Comparison of ENCODE assay signal across 11 cellular contexts in the genomic region with DNA sequence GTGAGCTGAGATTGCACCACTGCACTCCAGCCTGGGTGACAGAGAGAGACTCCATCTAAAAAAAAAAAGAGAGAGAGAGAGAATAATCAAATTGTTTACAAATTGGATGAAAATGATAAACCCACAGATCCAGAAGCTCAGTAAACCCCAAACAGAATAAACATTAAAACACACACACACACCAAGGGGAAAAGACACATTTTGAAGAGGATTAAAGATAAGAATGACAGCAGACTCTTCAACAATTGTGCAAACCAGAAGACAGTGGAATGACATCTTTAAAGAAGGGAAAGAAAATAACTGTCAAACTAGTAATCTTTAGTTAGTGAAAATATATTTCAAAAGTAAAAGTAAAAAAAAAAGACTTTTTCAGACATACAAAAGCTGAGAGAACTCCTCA.
"Had no signal": no experiment of that assay in that cellular context is flagged by ENCODE, and none has a peak within 500 bp of the region (broad histone marks: within the 10 kb centered on the region; RNA-seq: fewer than 3 reads in every experiment).

No MANE protein-coding gene starts in this region.

- H2AFZ ChIP-seq: GM23248, GM23338 had no signal

- H3K4me2 ChIP-seq: GM23338 had no signal

- H3K4me1 Mint-ChIP-seq: GM23338 had no signal

- DNase-seq: GM23248, GOT3, H7, H9, HCEC 1CT, HFFc6 had no signal

- H3K36me3 ChIP-seq: HAP-1 had no signal

- H3K27ac Mint-ChIP-seq: GM23338, H9, HFFc6 had no signal

- H3K4me3 ChIP-seq: GM23248, GM23338, HAP-1 had no signal

- ATAC-seq: GM23338, HCT116 had no signal

- H3K4me3 Mint-ChIP-seq: GM23338, H9, HFFc6 had no signal

- H3K4me1 ChIP-seq: HAP-1 had no signal

- H3K27ac ChIP-seq: GM23248 had no signal

- H3K9me3 ChIP-seq: HAP-1 had no signal

- FAIRE-seq: H1, H54 had no signal

- H3K9ac ChIP-seq: GM23248 had no signal
